ENCODE assay signal across 11 cellular contexts in the genomic region with DNA sequence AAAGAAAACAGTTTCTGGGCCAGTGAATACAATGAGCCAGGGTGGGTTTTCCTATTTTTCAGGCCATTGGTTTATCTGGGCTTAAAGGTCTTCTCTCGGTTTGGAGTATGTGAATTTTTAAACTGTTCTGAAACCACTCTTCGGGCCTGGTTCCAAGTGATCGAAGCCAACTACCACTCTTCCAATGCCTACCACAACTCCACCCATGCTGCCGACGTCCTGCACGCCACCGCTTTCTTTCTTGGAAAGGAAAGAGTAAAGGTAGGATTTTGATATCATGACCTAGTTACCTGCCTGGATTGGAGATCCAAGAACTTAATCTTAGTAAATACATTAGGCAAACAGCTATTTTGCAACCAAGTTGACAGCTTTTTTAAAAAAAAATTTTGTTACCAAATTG.
"Had no signal": no experiment of that assay in that cellular context is flagged by ENCODE, and none has a peak within 500 bp of the region (broad histone marks: within the 10 kb centered on the region; RNA-seq: fewer than 3 reads in every experiment).

No MANE protein-coding gene starts in this region.

- H3K4me3 ChIP-seq: GM23248, GM23338, HAP-1 had no signal

- DNase-seq: GM23248, GOT3, H7, H9, HCEC 1CT, HFFc6 had no signal

- H3K4me2 ChIP-seq: GM23338 had no signal

- H2AFZ ChIP-seq: GM23248, GM23338 had no signal

- H3K9ac ChIP-seq: GM23248 had no signal

- ATAC-seq: GM23338, HCT116 had no signal

- H3K27ac ChIP-seq: GM23248 had no signal

- FAIRE-seq: H1, H54 had no signal

- H3K36me3 ChIP-seq: HAP-1 had no signal

- H3K9me3 ChIP-seq: HAP-1 had no signal

- H3K4me1 ChIP-seq: HAP-1 had no signal
